21 cellular contexts compared by ENCODE assay signal in the genomic region with DNA sequence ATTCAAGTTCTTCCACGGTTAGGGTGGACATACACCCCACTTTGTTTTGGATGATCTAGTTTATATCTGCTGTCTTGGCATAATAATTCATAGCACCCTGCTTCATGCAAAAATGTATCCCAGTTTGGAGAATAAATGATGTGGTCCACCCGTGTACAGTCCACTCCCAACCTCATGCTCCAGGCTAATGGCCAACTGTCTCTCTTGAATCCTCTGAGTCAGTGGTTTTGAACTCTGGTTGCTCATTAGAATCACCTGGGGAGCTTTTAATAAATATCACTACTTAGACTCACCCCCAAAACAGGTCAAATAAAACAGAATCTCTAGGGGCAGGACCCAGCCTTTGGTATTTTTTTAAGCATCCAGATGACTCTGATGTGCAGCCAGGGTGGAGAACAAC.
DNase-seq lines count a peak whose midpoint lies in the region; ATAC-seq and TF ChIP-seq lines count a peak whose summit lies in the region.
"Had no signal": no experiment of that assay in that cellular context is flagged by ENCODE, and none has a peak within 500 bp of the region (broad histone marks: within the 10 kb centered on the region; RNA-seq: fewer than 3 reads in every experiment).

No MANE protein-coding gene starts in this region.

- H3K79me2 ChIP-seq in GM23248 (ENCODE audit: insufficient read depth): no peaks in the 10 kb centered on the region

- no peak overlapping the region for H3K27ac ChIP-seq in GM23248
- peak overlapping the region; percentile 64 to 88 (median 81) for H3K27ac ChIP-seq in esophagus squamous epithelium
- H3K27ac ChIP-seq: Peyer's patch had no signal

- no peaks in the 10 kb centered on the region for H3K9me3 ChIP-seq in GM23248 (ENCODE audit: low read depth)
- no peaks in the 10 kb centered on the region for H3K9me3 ChIP-seq in esophagus squamous epithelium
- H3K9me3 ChIP-seq: BE2C, Peyer's patch had no signal

- TF ChIP-seq CTCF in esophagus squamous epithelium (IDR thresholded peaks at IDR 0.05): no peak
- no peak for TF ChIP-seq CTCF in type B pancreatic cell (conservative IDR thresholded peaks at IDR 0.05)

- H2AFZ ChIP-seq in GM23248: no peak overlapping the region

- H3K36me3 Mint-ChIP-seq in type B pancreatic cell: no peaks in the 10 kb centered on the region
- H3K36me3 Mint-ChIP-seq in activated T-helper 17 cell treated with anti-CD3 and anti-CD28 coated beads, Interleukin-2, amount 50 U/mL, for 72 hours (ENCODE audit: low read depth): no peaks in the 10 kb centered on the region

- H3K36me3 ChIP-seq in GM23248 (ENCODE audit: low read depth) (no peaks in the 10 kb centered on the region), esophagus squamous epithelium (no peaks in the 10 kb centered on the region)
- H3K36me3 ChIP-seq: BE2C, Peyer's patch had no signal

- no peak overlapping the region for H3K4me2 ChIP-seq in GM23248 (ENCODE audit: unreplicated experiment)

- H3K4me1 ChIP-seq in GM23248 (ENCODE audit: insufficient read depth) (peaks cover 22% of the 10 kb centered on the region), esophagus squamous epithelium (peaks cover 32 to 56% (median 43%) of the 10 kb centered on the region in 3 donors)
- H3K4me1 ChIP-seq: Peyer's patch had no signal

- H3K9ac ChIP-seq in GM23248: no peak overlapping the region

- no peaks in the 10 kb centered on the region for H4K20me1 ChIP-seq in GM23248 (ENCODE audit: insufficient read depth)

- H3K9me3 Mint-ChIP-seq in type B pancreatic cell: peaks cover 5% of the 10 kb centered on the region
- H3K9me3 Mint-ChIP-seq in activated T-helper 17 cell treated with anti-CD3 and anti-CD28 coated beads, Interleukin-2, amount 50 U/mL, for 72 hours: no peaks in the 10 kb centered on the region

- H3K27me3 ChIP-seq in GM23248 (replicated peaks; ENCODE audit: insufficient read depth) (no peaks in the 10 kb centered on the region), esophagus squamous epithelium (no peaks in the 10 kb centered on the region)
- H3K27me3 ChIP-seq: BE2C, Peyer's patch had no signal

- WGBS in GM23248 (ENCODE audit: low coverage in 1 of 2, low lambda C conversion rate in 2 of 2, missing lambda C conversion rate in 2 of 2), 2 experiments: 66 to 76% methylated on average over 2 of the region's 2 CpGs
- WGBS in esophagus squamous epithelium, 2 donors: 40 to 47% methylated on average over 2 of the region's 2 CpGs

- H3K9me2 ChIP-seq in GM23248 (ENCODE audit: insufficient read depth): no peaks in the 10 kb centered on the region

- no peak overlapping the region for H3K4me3 ChIP-seq in GM23248
- H3K4me3 ChIP-seq in esophagus squamous epithelium: no peak overlapping the region
- H3K4me3 ChIP-seq: Peyer's patch had no signal

- H3K4me3 Mint-ChIP-seq in type B pancreatic cell: peak overlapping the region; percentile 57
- no peak overlapping the region for H3K4me3 Mint-ChIP-seq in activated T-helper 17 cell treated with anti-CD3 and anti-CD28 coated beads, Interleukin-2, amount 50 U/mL, for 72 hours
- H3K4me3 Mint-ChIP-seq: IgD-negative memory B cell had no signal

- peak; percentile 41 for DNase-seq in GM23248
- peak; percentile 54 for DNase-seq in RPMI8226
- no peak for DNase-seq in esophagus squamous epithelium (lab: John Stamatoyannopoulos, UW)
- no peak for DNase-seq in type B pancreatic cell (ENCODE audit: extremely low spot score, unreplicated experiment)
- DNase-seq in SW480 (ENCODE audit: low spot score): no peak
- DNase-seq: BE2C, DMS79, GOT3, HCEC 1CT, Kasumi-1, NCI-H1092, NCI-H1436, NCI-H187 treated with DMSO at 0.1 percent for 48 hours, NCI-H2227 treated with DMSO at 0.1 percent for 48 hours, NCI-H524, NCI-H82, Right ventricle myocardium superior had no signal

- H3F3A ChIP-seq in GM23248 (ENCODE audit: insufficient read depth): peaks cover 19% of the 10 kb centered on the region; the same call in 1 of the 2 replicates

- in situ Hi-C loops in GM23248 (cut with MboI): no loop called here

- H3K4me1 Mint-ChIP-seq in type B pancreatic cell (ENCODE audit: unreplicated experiment): peaks cover 79% of the 10 kb centered on the region
- no peaks in the 10 kb centered on the region for H3K4me1 Mint-ChIP-seq in activated T-helper 17 cell treated with anti-CD3 and anti-CD28 coated beads, Interleukin-2, amount 50 U/mL, for 72 hours

- ATAC-seq in activated T-helper 17 cell treated with anti-CD3 and anti-CD28 coated beads, Interleukin-2, amount 50 U/mL, for 72 hours (replicated peaks): no peak
- ATAC-seq in HG02642 (IDR thresholded peaks at IDR 0.05; ENCODE audit: poor library complexity, unreplicated experiment): no peak

- intact Hi-C loops in esophagus squamous epithelium (cut with DNase I): no loop called here

- TF ChIP-seq POLR2A in esophagus squamous epithelium (IDR thresholded peaks at IDR 0.05): no peak

- H3K27me3 Mint-ChIP-seq in type B pancreatic cell: no peaks in the 10 kb centered on the region
- peaks cover 30% of the 10 kb centered on the region for H3K27me3 Mint-ChIP-seq in activated T-helper 17 cell treated with anti-CD3 and anti-CD28 coated beads, Interleukin-2, amount 50 U/mL, for 72 hours

- peak overlapping the region; percentile 97 for H3K27ac Mint-ChIP-seq in type B pancreatic cell
- no peak overlapping the region for H3K27ac Mint-ChIP-seq in activated T-helper 17 cell treated with anti-CD3 and anti-CD28 coated beads, Interleukin-2, amount 50 U/mL, for 72 hours
- H3K27ac Mint-ChIP-seq: IgD-negative memory B cell had no signal

Comparison
In these comparisons a context has a peak if more than half of its experiments do, and no peak if none do; other contexts are left out.
1. DNase-seq: peak in GM23248 (single experiment) and RPMI8226 (single experiment); none in esophagus squamous epithelium (single experiment), type B pancreatic cell (single experiment) and SW480 (single experiment).